In genomic region chr22:50260801-50261614, GRCh38 we compare ENCODE assay signal across 1 cellular context.
TF ChIP-seq lines count a peak whose summit lies in the region.

No MANE protein-coding gene starts in this region.

TF ChIP-seq in HepG2, 621 proteins besides CTCF, POLR2A, EP300 and RAD21 (continues in another document):
- TF ChIP-seq ZBTB20 (CRISPR knock-in tag; IDR thresholded peaks at IDR 0.05; ENCODE audit: borderline replicate concordance, low read depth): no peak
- TF ChIP-seq TOPORS (CRISPR knock-in tag; IDR thresholded peaks at IDR 0.05): 0 out of 2 replicates have a peak, but pooled peaks have one; percentile 19
- TF ChIP-seq KDM5A (IDR thresholded peaks at IDR 0.05; ENCODE audit: borderline replicate concordance, low read length): no peak
- no peak for TF ChIP-seq AKNA (CRISPR knock-in tag; IDR thresholded peaks at IDR 0.05; ENCODE audit: borderline replicate concordance)
- no peak; the same call in 1 of the 2 replicates for TF ChIP-seq ZSCAN21 (CRISPR knock-in tag; IDR thresholded peaks at IDR 0.05; ENCODE audit: borderline replicate concordance)
- no peak for TF ChIP-seq PHF21A (CRISPR knock-in tag; IDR thresholded peaks at IDR 0.05)
- TF ChIP-seq ZNF329 (CRISPR knock-in tag; IDR thresholded peaks at IDR 0.05; ENCODE audit: low read depth): no peak
- no peak for TF ChIP-seq ZFP36L2 (CRISPR knock-in tag; IDR thresholded peaks at IDR 0.05)
- TF ChIP-seq ZNF629 (CRISPR knock-in tag; conservative IDR thresholded peaks at IDR 0.05): no peak
- no peak for TF ChIP-seq CENPT (CRISPR knock-in tag; IDR thresholded peaks at IDR 0.05; ENCODE audit: low read depth)
- TF ChIP-seq HNRNPH1 (optimal IDR thresholded peaks at IDR 0.05; ENCODE audit: low read depth, low read length): no peak
- TF ChIP-seq PHF5A (CRISPR knock-in tag; IDR thresholded peaks at IDR 0.05; ENCODE audit: low read depth, unreplicated experiment): no peak
- 0 out of 2 replicates have a peak, but pooled peaks have one; percentile 17 for TF ChIP-seq BHLHE40 (IDR thresholded peaks at IDR 0.05; ENCODE audit: low read length)
- no peak for TF ChIP-seq NFE2L2 (IDR thresholded peaks at IDR 0.05; ENCODE audit: low read length)
- TF ChIP-seq ZNF121 (CRISPR knock-in tag; IDR thresholded peaks at IDR 0.05): no peak
- 0 out of 2 replicates have a peak, but pooled peaks have one; percentile 24 for TF ChIP-seq ZSCAN25 (CRISPR knock-in tag; IDR thresholded peaks at IDR 0.05)
- TF ChIP-seq SNAPC4 (CRISPR knock-in tag; IDR thresholded peaks at IDR 0.05): no peak
- TF ChIP-seq GLI4 (CRISPR knock-in tag; IDR thresholded peaks at IDR 0.05; ENCODE audit: borderline replicate concordance): no peak
- TF ChIP-seq ARHGAP35 (CRISPR knock-in tag; IDR thresholded peaks at IDR 0.05; ENCODE audit: borderline replicate concordance): 0 out of 2 replicates have a peak, but pooled peaks have one; percentile 67
- TF ChIP-seq ZNF558 (CRISPR knock-in tag; IDR thresholded peaks at IDR 0.05; ENCODE audit: borderline replicate concordance): no peak
- TF ChIP-seq SRF (IDR thresholded peaks at IDR 0.05; ENCODE audit: low read depth, low read length): no peak
- TF ChIP-seq THRA (CRISPR knock-in tag; IDR thresholded peaks at IDR 0.05; ENCODE audit: borderline replicate concordance): no peak
- TF ChIP-seq GLMP (CRISPR knock-in tag; IDR thresholded peaks at IDR 0.05; ENCODE audit: borderline replicate concordance): no peak
- TF ChIP-seq ZNF563 (CRISPR knock-in tag; IDR thresholded peaks at IDR 0.05): peak; percentile 41; the same call in 1 of the 2 replicates
- peak; percentile 63; the same call in 1 of the 2 replicates for TF ChIP-seq ZNF280B (CRISPR knock-in tag; IDR thresholded peaks at IDR 0.05; ENCODE audit: borderline replicate concordance)
- no peak for TF ChIP-seq ZNF512 (CRISPR knock-in tag; IDR thresholded peaks at IDR 0.05)
- no peak for TF ChIP-seq HMGXB3 (CRISPR knock-in tag; IDR thresholded peaks at IDR 0.05; ENCODE audit: borderline replicate concordance)
- TF ChIP-seq CHCHD3 (CRISPR knock-in tag; IDR thresholded peaks at IDR 0.05): no peak
- no peak for TF ChIP-seq HBP1 (CRISPR knock-in tag; IDR thresholded peaks at IDR 0.05; ENCODE audit: low read depth)
- no peak for TF ChIP-seq ZEB1 (IDR thresholded peaks at IDR 0.05; ENCODE audit: insufficient replicate concordance, low read depth)
- TF ChIP-seq ATF6 (CRISPR knock-in tag; conservative IDR thresholded peaks at IDR 0.05): no peak
